Comparison of ENCODE assay signal across 33 cellular contexts in the genomic region with DNA sequence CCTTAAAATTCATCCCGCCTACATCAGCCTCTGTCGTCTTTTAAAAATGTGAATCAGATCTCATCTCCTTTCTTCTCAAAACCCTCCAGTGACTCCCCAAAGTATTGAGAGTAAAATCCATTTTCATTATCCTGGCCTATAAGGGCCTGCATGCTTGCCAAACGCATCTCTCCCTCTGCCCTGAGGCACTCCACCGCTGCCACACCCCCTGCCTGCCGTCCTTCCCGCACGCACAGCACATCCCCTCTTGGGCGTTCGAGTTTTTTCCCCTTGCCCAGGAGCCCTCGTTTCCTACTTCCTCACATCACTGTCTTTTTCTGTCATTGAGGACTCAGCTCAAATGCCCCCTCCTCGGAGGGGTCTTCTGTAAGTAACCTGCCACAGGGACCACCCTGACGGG. TPM values are rescaled to one million over a fixed set of nuclear protein-coding genes. Genes with fewer than 3 reads are reported as not detected.
"Had no signal": no experiment of that assay in that cellular context is flagged by ENCODE, and none has a peak within 500 bp of the region (broad histone marks: within the 10 kb centered on the region; RNA-seq: fewer than 3 reads in every experiment).

No MANE protein-coding gene starts in this region.

- H3K4me1 ChIP-seq: ascending aorta, esophagus squamous epithelium, pancreas, right lobe of liver, uterus had no signal

- FAIRE-seq: keratinocyte, pancreas had no signal

- H3K27ac Mint-ChIP-seq: activated CD4-positive, alpha-beta memory T cell treated with anti-CD3 and anti-CD28 coated beads, Interleukin-2, amount 10 ng/mL, durations not matched to agents 7 days and 5 days; activated CD4-positive, alpha-beta T cell treated with anti-CD3 and anti-CD28 coated beads, Interleukin-2, amount 10 ng/mL, durations not matched to agents 24 days and 14 days; activated naive CD4-positive, alpha-beta T cell treated with anti-CD3 and anti-CD28 coated beads, Interleukin-2, amount 10 ng/mL, durations not matched to agents 7 days and 5 days; activated naive CD8-positive, alpha-beta T cell treated with anti-CD3 and anti-CD28 coated beads, Interleukin-2, amount 10 ng/mL, durations not matched to agents 7 days and 5 days; activated T-cell treated with anti-CD3 and anti-CD28 coated beads, Interleukin-2, amount 50 U/mL, for 24 hours; mesothelial cell of epicardium; nephron progenitor cell; stimulated activated naive CD8-positive, alpha-beta T cell treated with anti-CD3 and anti-CD28 coated beads, Interleukin-15, Interleukin-2, amounts not matched to agents 100 ng/mL and 50 ng/mL, for 24 hours; T-helper 17 cell; type B pancreatic cell had no signal

- H3K9me3 Mint-ChIP-seq: activated CD4-positive, alpha-beta memory T cell treated with anti-CD3 and anti-CD28 coated beads, Interleukin-2, amount 10 ng/mL, durations not matched to agents 7 days and 5 days; activated CD4-positive, alpha-beta T cell treated with anti-CD3 and anti-CD28 coated beads, Interleukin-2, amount 10 ng/mL, durations not matched to agents 24 days and 14 days; activated naive CD4-positive, alpha-beta T cell treated with anti-CD3 and anti-CD28 coated beads, Interleukin-2, amount 10 ng/mL, durations not matched to agents 7 days and 5 days; activated naive CD8-positive, alpha-beta T cell treated with anti-CD3 and anti-CD28 coated beads, Interleukin-2, amount 10 ng/mL, durations not matched to agents 7 days and 5 days; activated T-cell treated with anti-CD3 and anti-CD28 coated beads, Interleukin-2, amount 50 U/mL, for 24 hours; brain; mesothelial cell of epicardium; stimulated activated naive CD8-positive, alpha-beta T cell treated with anti-CD3 and anti-CD28 coated beads, Interleukin-15, Interleukin-2, amounts not matched to agents 100 ng/mL and 50 ng/mL, for 24 hours; type B pancreatic cell had no signal

- H3K27ac ChIP-seq: ascending aorta, epithelial cell of prostate, esophagus squamous epithelium, hepatocyte, pancreas, right lobe of liver, uterus, WERI-Rb-1 had no signal

- H3K27me3 ChIP-seq: ascending aorta, esophagus squamous epithelium, hepatocyte, pancreas, right lobe of liver, uterus had no signal

- H3K36me3 Mint-ChIP-seq: activated naive CD4-positive, alpha-beta T cell treated with anti-CD3 and anti-CD28 coated beads, Interleukin-2, amount 10 ng/mL, durations not matched to agents 7 days and 5 days; activated naive CD8-positive, alpha-beta T cell treated with anti-CD3 and anti-CD28 coated beads, Interleukin-2, amount 10 ng/mL, durations not matched to agents 7 days and 5 days had no signal

- H3K4me3 ChIP-seq: ascending aorta, esophagus squamous epithelium, hepatocyte, pancreas, right lobe of liver, uterus had no signal

- H3K9me3 ChIP-seq: ascending aorta, esophagus squamous epithelium, pancreas, right lobe of liver, uterus had no signal

- DNase-seq: activated CD4-positive, alpha-beta memory T cell treated with anti-CD3 and anti-CD28 coated beads, Interleukin-2, amount 10 ng/mL, durations not matched to agents 7 days and 5 days; activated CD4-positive, alpha-beta T cell treated with anti-CD3 and anti-CD28 coated beads, Interleukin-2, amount 10 ng/mL, durations not matched to agents 24 days and 14 days; activated CD4-positive, CD25-positive, alpha-beta regulatory T cell treated with anti-CD3 and anti-CD28 coated beads, Interleukin-2, amount 50 U/mL, for 72 hours; activated CD8-positive, alpha-beta memory T cell treated with anti-CD3 and anti-CD28 coated beads, Interleukin-2, amount 50 U/mL, for 48 hours; activated gamma-delta T cell; activated naive CD4-positive, alpha-beta T cell treated with anti-CD3 and anti-CD28 coated beads, Interleukin-2, amount 10 ng/mL, durations not matched to agents 7 days and 5 days; activated naive CD8-positive, alpha-beta T cell treated with anti-CD3 and anti-CD28 coated beads, Interleukin-2, amount 10 ng/mL, durations not matched to agents 7 days and 5 days; activated T-cell treated with anti-CD3 and anti-CD28 coated beads, Interleukin-2, amount 50 U/mL, for 24 hours; central memory CD4-positive, alpha-beta T cell; dermis blood vessel endothelial cell; effector CD4-positive, alpha-beta T cell; esophagus squamous epithelium; foreskin melanocyte; left cardiac atrium; naive B cell; nephron progenitor cell; nucleus accumbens; pancreas; right lobe of liver; stimulated activated CD4-positive, alpha-beta T cell treated with anti-CD3 and anti-CD28 coated beads, Interleukin-4, amount 100 ng/mL, for 1 hour; substantia nigra; T-helper 17 cell; T1000; uterus; WERI-Rb-1 had no signal

- H3K4me3 Mint-ChIP-seq: activated CD4-positive, alpha-beta memory T cell treated with anti-CD3 and anti-CD28 coated beads, Interleukin-2, amount 10 ng/mL, durations not matched to agents 7 days and 5 days; activated CD4-positive, alpha-beta T cell treated with anti-CD3 and anti-CD28 coated beads, Interleukin-2, amount 10 ng/mL, durations not matched to agents 24 days and 14 days; activated naive CD4-positive, alpha-beta T cell treated with anti-CD3 and anti-CD28 coated beads, Interleukin-2, amount 10 ng/mL, durations not matched to agents 7 days and 5 days; activated naive CD8-positive, alpha-beta T cell treated with anti-CD3 and anti-CD28 coated beads, Interleukin-2, amount 10 ng/mL, durations not matched to agents 7 days and 5 days; activated T-cell treated with anti-CD3 and anti-CD28 coated beads, Interleukin-2, amount 50 U/mL, for 24 hours; brain; mesothelial cell of epicardium; naive B cell; nephron progenitor cell; stimulated activated naive CD8-positive, alpha-beta T cell treated with anti-CD3 and anti-CD28 coated beads, Interleukin-15, Interleukin-2, amounts not matched to agents 100 ng/mL and 50 ng/mL, for 24 hours; T-helper 17 cell; type B pancreatic cell had no signal

- H3K27me3 Mint-ChIP-seq: activated CD4-positive, alpha-beta memory T cell treated with anti-CD3 and anti-CD28 coated beads, Interleukin-2, amount 10 ng/mL, durations not matched to agents 7 days and 5 days; activated CD4-positive, alpha-beta T cell treated with anti-CD3 and anti-CD28 coated beads, Interleukin-2, amount 10 ng/mL, durations not matched to agents 24 days and 14 days; brain had no signal

- H3K36me3 ChIP-seq: esophagus squamous epithelium, pancreas, right lobe of liver, uterus, WERI-Rb-1 had no signal

- ATAC-seq: left cardiac atrium, pancreas, right lobe of liver, T-helper 17 cell had no signal

- H3K4me1 Mint-ChIP-seq: activated CD4-positive, alpha-beta memory T cell treated with anti-CD3 and anti-CD28 coated beads, Interleukin-2, amount 10 ng/mL, durations not matched to agents 7 days and 5 days; activated CD4-positive, alpha-beta T cell treated with anti-CD3 and anti-CD28 coated beads, Interleukin-2, amount 10 ng/mL, durations not matched to agents 24 days and 14 days; activated naive CD4-positive, alpha-beta T cell treated with anti-CD3 and anti-CD28 coated beads, Interleukin-2, amount 10 ng/mL, durations not matched to agents 7 days and 5 days; activated naive CD8-positive, alpha-beta T cell treated with anti-CD3 and anti-CD28 coated beads, Interleukin-2, amount 10 ng/mL, durations not matched to agents 7 days and 5 days; brain; mesothelial cell of epicardium; naive B cell; T-helper 17 cell had no signal

RNA-seq across cellular contexts. Expression of gene ACTN2, which starts 55.5 kb away (rescaled TPM):
- total RNA-seq: activated CD4-positive, alpha-beta memory T cell treated with anti-CD3 and anti-CD28 coated beads, Interleukin-2, amount 10 ng/mL, durations not matched to agents 7 days and 5 days; activated naive CD8-positive, alpha-beta T cell treated with anti-CD3 and anti-CD28 coated beads, Interleukin-2, amount 10 ng/mL, durations not matched to agents 7 days and 5 days; dermis blood vessel endothelial cell; T-helper 17 cell had no signal
